Comparison of ENCODE assay signal across 12 cellular contexts in the genomic region with DNA sequence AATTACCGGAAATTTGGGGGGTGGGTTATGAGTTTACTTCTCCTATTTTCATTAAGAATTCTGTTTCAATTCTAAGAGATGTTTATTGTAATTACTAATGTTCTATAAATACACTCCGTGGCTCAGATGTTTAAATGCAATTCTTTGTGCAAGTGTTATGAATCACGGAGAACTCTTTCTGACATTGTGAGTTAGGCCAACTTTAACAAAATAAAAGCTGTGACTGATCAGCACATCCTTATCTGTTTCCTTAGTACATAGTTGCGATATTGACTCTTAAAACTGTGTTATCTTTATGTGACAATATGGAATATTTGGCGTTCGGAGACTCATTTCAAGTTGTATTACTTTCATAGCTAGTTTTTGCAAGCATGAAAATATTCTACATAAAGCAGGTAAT. TPM values are rescaled to one million over a fixed set of nuclear protein-coding genes. Genes with fewer than 3 reads are reported as not detected.
DNase-seq lines count a peak whose midpoint lies in the region; FAIRE-seq and TF ChIP-seq lines count a peak whose summit lies in the region.
"Had no signal": no experiment of that assay in that cellular context is flagged by ENCODE, and none has a peak within 500 bp of the region (broad histone marks: within the 10 kb centered on the region; RNA-seq: fewer than 3 reads in every experiment).

No MANE protein-coding gene starts in this region.

- no peak overlapping the region for H3K14ac ChIP-seq in H1 (ENCODE audit: insufficient read length)

- no peak overlapping the region for H4K8ac ChIP-seq in H1 (ENCODE audit: extremely low read depth, insufficient read depth, low read length)
- no peak overlapping the region for H4K8ac ChIP-seq in mesendoderm (ENCODE audit: low read depth, low read length)

- H3K23ac ChIP-seq in H1 (ENCODE audit: insufficient read length) (no peak overlapping the region), mesendoderm (ENCODE audit: low read length) (no peak overlapping the region)

- CTCF ChIA-PET in H1 (lab: Charles Lee; ENCODE audit: partially characterized antibody): no interaction called here

- H3K9me3 ChIP-seq in H1 (ENCODE audit: insufficient read depth in 2 of 2, low read depth in 1 of 2, low read length in 1 of 2): no peaks in the 10 kb centered on the region
- no peaks in the 10 kb centered on the region for H3K9me3 ChIP-seq in testis
- H3K9me3 ChIP-seq in effector memory CD4-positive, alpha-beta T cell (ENCODE audit: control insufficient read depth, low read length): no peaks in the 10 kb centered on the region
- H3K9me3 ChIP-seq: left lung, SJCRH30 had no signal

- TF ChIP-seq POLR2A in H1 (IDR thresholded peaks at IDR 0.05; ENCODE audit: control extremely low read depth in 1 of 2, low read depth in 2 of 2, low read length in 2 of 2) (no peak), testis (IDR thresholded peaks at IDR 0.05) (no peak)

- no peak for TF ChIP-seq EP300 in H1 (IDR thresholded peaks at IDR 0.05; ENCODE audit: borderline replicate concordance in 1 of 2, low read depth in 2 of 2, low read length in 2 of 2)

- H3K27ac ChIP-seq in H1 (ENCODE audit: low read depth, low read length) (no peak overlapping the region), mesendoderm (ENCODE audit: low read depth, low read length) (no peak overlapping the region), testis (peak overlapping the region; percentile 39 to 68)
- no peak overlapping the region for H3K27ac ChIP-seq in effector memory CD4-positive, alpha-beta T cell (ENCODE audit: insufficient read depth, low read length, poor library complexity, severe bottlenecking)
- H3K27ac ChIP-seq: SJCRH30 had no signal

- H3K79me1 ChIP-seq in H1 (ENCODE audit: low read depth, low read length) (no peaks in the 10 kb centered on the region), mesendoderm (ENCODE audit: low read length) (no peaks in the 10 kb centered on the region)

- H3K4me1 ChIP-seq in H1 (replicated peaks in 1 of 4; ENCODE audit: control insufficient read depth in 3 of 4, insufficient read depth in 4 of 4, low read length in 3 of 4): no peaks in the 10 kb centered on the region
- H3K4me1 ChIP-seq in mesendoderm (ENCODE audit: control insufficient read depth, low read depth, low read length): no peaks in the 10 kb centered on the region
- no peaks in the 10 kb centered on the region for H3K4me1 ChIP-seq in testis
- H3K4me1 ChIP-seq in effector memory CD4-positive, alpha-beta T cell (ENCODE audit: control insufficient read depth, insufficient read depth, low read length, poor library complexity, severe bottlenecking): no peaks in the 10 kb centered on the region
- H3K4me1 ChIP-seq: left lung had no signal

- no peak overlapping the region for H2AK5ac ChIP-seq in H1 (ENCODE audit: low read depth, low read length)
- H2AK5ac ChIP-seq in mesendoderm (ENCODE audit: low read length): no peak overlapping the region

- no peak overlapping the region for H4K5ac ChIP-seq in H1 (ENCODE audit: insufficient read length, low read depth, low read length)
- H4K5ac ChIP-seq in mesendoderm (ENCODE audit: low read length): no peak overlapping the region

- peak; percentile 0 for DNase-seq in RPMI7951 (ENCODE audit: low read depth)
- DNase-seq in H1 (ENCODE audit: low read depth in 1 of 2, low spot score in 2 of 2): no peak
- no peak for DNase-seq in mesendoderm
- no peak for DNase-seq in testis
- DNase-seq in effector memory CD4-positive, alpha-beta T cell: no peak
- no peak for DNase-seq in stimulated activated CD4-positive, alpha-beta T cell treated with anti-CD3 and anti-CD28 coated beads, Interleukin-1b, Interleukin-23, amount 100 ng/mL, for 48 hours
- DNase-seq in head of caudate nucleus: no peak
- DNase-seq: activated CD4-positive, alpha-beta T cell treated with anti-CD3 and anti-CD28 coated beads, Interleukin-2, amount 50 U/mL, for 1 hour; activated naive CD4-positive, alpha-beta T cell treated with anti-CD3 and anti-CD28 coated beads, Interleukin-2, amount 10 ng/mL, durations not matched to agents 7 days and 5 days; left lung had no signal

- H4K20me1 ChIP-seq in H1 (replicated peaks in 1 of 2; ENCODE audit: control insufficient read depth in 1 of 2, insufficient read depth in 2 of 2, low read length in 2 of 2): no peaks in the 10 kb centered on the region

- H2BK15ac ChIP-seq in H1 (ENCODE audit: low read length) (no peak overlapping the region), mesendoderm (replicated peaks; ENCODE audit: low read depth) (no peak overlapping the region)

- H3K27me3 ChIP-seq in H1 (replicated peaks in 1 of 4; ENCODE audit: control insufficient read depth in 3 of 4, extremely low read depth in 1 of 4, insufficient read depth in 3 of 4, low read length in 3 of 4) (no peaks in the 10 kb centered on the region), mesendoderm (ENCODE audit: insufficient read depth, low read length, poor library complexity) (no peaks in the 10 kb centered on the region), testis (no peaks in the 10 kb centered on the region)
- no peaks in the 10 kb centered on the region for H3K27me3 ChIP-seq in effector memory CD4-positive, alpha-beta T cell (replicated peaks; ENCODE audit: control insufficient read depth, insufficient read depth, low read length, poor library complexity, severe bottlenecking)
- H3K27me3 ChIP-seq: left lung, SJCRH30 had no signal

- peaks cover 0 to 43% of the 10 kb centered on the region in 2 experiments; a peak in 2 of 4 replicates for H3K79me2 ChIP-seq in H1 (ENCODE audit: control insufficient read depth in 1 of 2, insufficient read depth in 2 of 2, low read length in 2 of 2)
- no peaks in the 10 kb centered on the region for H3K79me2 ChIP-seq in mesendoderm (ENCODE audit: control insufficient read depth, insufficient read depth, low read length)

- H3K36me3 ChIP-seq in H1 (ENCODE audit: control insufficient read depth in 2 of 4, insufficient read depth in 4 of 4, low read length in 3 of 4): no peaks in the 10 kb centered on the region
- H3K36me3 ChIP-seq in mesendoderm (ENCODE audit: control insufficient read depth, insufficient read depth, low read length): no peaks in the 10 kb centered on the region
- H3K36me3 ChIP-seq in testis (ENCODE audit: low read depth, missing control alignments): no peaks in the 10 kb centered on the region
- no peaks in the 10 kb centered on the region for H3K36me3 ChIP-seq in effector memory CD4-positive, alpha-beta T cell (ENCODE audit: control insufficient read depth, insufficient read depth, low read length)
- H3K36me3 ChIP-seq: left lung, SJCRH30 had no signal

- 0 out of 2 replicates have a peak, but pooled peaks cover 2% of the 10 kb centered on the region for H3K23me2 ChIP-seq in H1 (ENCODE audit: low read depth, low read length)

- POLR2A ChIA-PET in H1 (lab: Charles Lee; ENCODE audit: partially characterized antibody): no interaction called here

- H3K9ac ChIP-seq in H1 (replicated peaks in 1 of 4; ENCODE audit: extremely low read depth in 1 of 4, low read depth in 3 of 4, low read length in 3 of 4): peak overlapping the region in 1 of 4 experiments; percentile 32; a peak in 1 of 7 replicates
- no peak overlapping the region for H3K9ac ChIP-seq in mesendoderm (ENCODE audit: low read length)

- no peak overlapping the region for H3K56ac ChIP-seq in H1 (replicated peaks; ENCODE audit: insufficient read length, low read depth, low read length)
- H3K56ac ChIP-seq in mesendoderm (ENCODE audit: low read length): no peak overlapping the region

- H3K4me3 ChIP-seq in H1 (ENCODE audit: extremely low read depth in 1 of 4, insufficient read depth in 2 of 4, low read depth in 3 of 4, low read length in 4 of 4) (peak overlapping the region; percentile 47 to 72 (median 58)), mesendoderm (ENCODE audit: low read length) (peak overlapping the region; percentile 23), testis (peak overlapping the region; percentile 29 to 58)
- H3K4me3 ChIP-seq in effector memory CD4-positive, alpha-beta T cell (ENCODE audit: insufficient read depth, low read depth, low read length, poor library complexity, severe bottlenecking): no peak overlapping the region
- H3K4me3 ChIP-seq: GM12878 had no signal

- H2BK120ac ChIP-seq in H1 (replicated peaks; ENCODE audit: low read depth, low read length): no peak overlapping the region
- H2BK120ac ChIP-seq in mesendoderm (ENCODE audit: low read depth, low read length): no peak overlapping the region

- H2BK5ac ChIP-seq in H1 (ENCODE audit: low read depth, low read length): no peak overlapping the region
- no peak overlapping the region for H2BK5ac ChIP-seq in mesendoderm (ENCODE audit: low read length)

- H3K4ac ChIP-seq in H1 (replicated peaks; ENCODE audit: insufficient read length, low read depth, low read length): no peak overlapping the region
- H3K4ac ChIP-seq in mesendoderm (ENCODE audit: low read depth, low read length): no peak overlapping the region

- no peak for FAIRE-seq in H1 (lab: Jason Lieb, UNC)
- FAIRE-seq: GM12878 had no signal

- no peak for TF ChIP-seq RAD21 in H1 (IDR thresholded peaks at IDR 0.05 in 1 of 2, conservative IDR thresholded peaks at IDR 0.05 in 1 of 2; ENCODE audit: low read depth in 2 of 2, low read length in 2 of 2)

- no peak overlapping the region for H2BK12ac ChIP-seq in H1 (ENCODE audit: low read depth, low read length)

- H3K4me2 ChIP-seq in H1 (ENCODE audit: insufficient read depth in 1 of 2, low read depth in 2 of 2, low read length in 2 of 2): peak overlapping the region; percentile 53 to 60; a peak in 3 of 4 replicates
- H3K4me2 ChIP-seq in mesendoderm (ENCODE audit: low read length): no peak overlapping the region

- WGBS in H1 (ENCODE audit: extremely low coverage in 1 of 2, insufficient coverage in 1 of 2, insufficient read length in 1 of 2, insufficient replicate concordance in 2 of 2, low coverage in 1 of 2, low lambda C conversion rate in 2 of 2, missing lambda C conversion rate in 1 of 2), 2 experiments: 14% methylated on average over 6 of the region's 6 CpGs; no CpG with 5 or more reads in 1 of the 2 experiments
- no CpG with 5 or more reads among the region's 6 CpGs for WGBS in mesendoderm (ENCODE audit: extremely low coverage, insufficient coverage, low lambda C conversion rate)
- 4 to 7% methylated on average over 6 of the region's 6 CpGs for WGBS in testis, 2 donors

- H2AFZ ChIP-seq in H1 (ENCODE audit: low read length): no peak overlapping the region

- no peak overlapping the region for H2BK20ac ChIP-seq in H1 (ENCODE audit: low read length)

- H3K18ac ChIP-seq in H1 (ENCODE audit: extremely low read depth, low read length) (no peak overlapping the region), mesendoderm (ENCODE audit: low read length) (no peak overlapping the region)

- intact Hi-C loops in testis (cut with DNase I; ENCODE audit: low total_unique reads): no loop called here
- intact Hi-C loops in head of caudate nucleus (cut with DNase I): no loop called here

- TF ChIP-seq CTCF in H1 (IDR thresholded peaks at IDR 0.05; ENCODE audit: control extremely low read depth in 1 of 3, insufficient read depth in 1 of 3, low read depth in 1 of 3, low read length in 3 of 3) (no peak), testis (IDR thresholded peaks at IDR 0.05) (no peak)

- H4K91ac ChIP-seq in H1 (replicated peaks; ENCODE audit: insufficient read length, low read length): no peak overlapping the region

RNA-seq across cellular contexts. Expression of a gene that starts 0.9 kb away (rescaled TPM):
- 2.7 and 3.0 TPM in 2 replicates for total RNA-seq in RPMI7951 (2014; rRNA removed; shearing (Covaris generic))
- total RNA-seq in H1 (2021; fragmentation: NEBNext Ultra II Directional; extraction: Animal tissue kit (Norgen Biotek cat#: 25700)): 16.0 and 16.9 TPM in 2 replicates
- 4.4 and 8.8 TPM in 2 replicates for polyA plus RNA-seq in H1 (2011; rRNA removed)
- polyA plus RNA-seq in H1 (2011; cell fraction: cytosol; rRNA removed): 8.8 TPM
- polyA plus RNA-seq in H1 (2011; cell fraction: nucleus; rRNA removed): 5.0 TPM
- 12.2 to 16.4 TPM (median 15.4 TPM) in 4 replicates for polyA plus RNA-seq in H1 (2012, experiment 1 of 2)
- 0.71 TPM for polyA plus RNA-seq in H1 (2012, experiment 2 of 2)
- 7.2 TPM for polyA plus RNA-seq in H1 (2013, experiment 1 of 2)
- 6.8 TPM for polyA plus RNA-seq in H1 (2013, experiment 2 of 2)
- polyA minus RNA-seq in H1 (2011; rRNA and poly(A)+ RNA removed): 21.4 and 47.7 TPM in 2 replicates
- 11.6 TPM for polyA minus RNA-seq in H1 (2011; cell fraction: cytosol; rRNA and poly(A)+ RNA removed)
- polyA minus RNA-seq in H1 (2011; cell fraction: nucleus; rRNA and poly(A)+ RNA removed): 24.0 TPM
- 4.6 TPM for polyA plus RNA-seq in mesendoderm (2013, experiment 1 of 2)
- 4.7 TPM for polyA plus RNA-seq in mesendoderm (2013, experiment 2 of 2)
- 10 to 100 TPM; 26.1 to 40.8 TPM for total RNA-seq in testis
- 11.7 TPM for polyA plus RNA-seq in testis (ENCODE audit: insufficient read depth, low read depth, low replicate concordance)
- total RNA-seq: GM12878 had no signal

Comparison
In these comparisons a context has a peak if more than half of its experiments do, and no peak if none do; other contexts are left out.
1. H3K27ac ChIP-seq: peak in testis (2 of 2); none in H1 (single experiment), mesendoderm (single experiment) and effector memory CD4-positive, alpha-beta T cell (single experiment).